Comparison of ENCODE assay signal across 1 cellular context in genomic region chr15:68623301-68623892, GRCh38.
TF ChIP-seq lines count a peak whose summit lies in the region.

No MANE protein-coding gene starts in this region.

TF ChIP-seq in HEK293T, 16 proteins besides CTCF, POLR2A, EP300 and RAD21:
- TF ChIP-seq PKNOX1 (IDR thresholded peaks at IDR 0.05) (peak; percentile 68), FOXA1 (IDR thresholded peaks at IDR 0.05) (no peak)
TF ChIP-seq in HEK293T: peak in this region for 1.
